Comparison of ENCODE assay signal across 1 cellular context in the genomic region with DNA sequence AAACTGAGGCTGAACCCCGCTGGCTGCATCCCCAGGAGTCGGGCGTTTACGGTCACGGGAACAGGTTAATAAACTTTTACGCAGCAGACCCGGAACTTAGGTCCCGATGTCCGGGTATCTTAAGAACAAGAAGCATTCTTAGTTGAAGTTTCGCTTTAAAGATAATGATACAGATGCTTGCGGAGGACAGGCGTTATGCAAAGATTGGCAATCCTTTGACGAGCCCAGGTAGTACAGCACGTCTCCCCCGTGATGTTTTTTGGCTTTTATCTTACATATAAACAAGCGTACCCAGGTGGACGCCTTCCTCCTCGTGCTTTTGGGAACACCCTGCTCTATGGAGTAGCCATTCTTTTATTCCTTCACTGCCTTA.
TF ChIP-seq lines count a peak whose summit lies in the region.

No MANE protein-coding gene starts in this region.

TF ChIP-seq in HCT116, 20 proteins besides CTCF, POLR2A, EP300 and RAD21 (continued from another document):
- TF ChIP-seq YY1 (IDR thresholded peaks at IDR 0.05; ENCODE audit: extremely low read depth, insufficient replicate concordance, low read depth, low read length) (no peak), JUND (IDR thresholded peaks at IDR 0.05) (no peak)
